ENCODE assay signal across 24 cellular contexts in the genomic region with DNA sequence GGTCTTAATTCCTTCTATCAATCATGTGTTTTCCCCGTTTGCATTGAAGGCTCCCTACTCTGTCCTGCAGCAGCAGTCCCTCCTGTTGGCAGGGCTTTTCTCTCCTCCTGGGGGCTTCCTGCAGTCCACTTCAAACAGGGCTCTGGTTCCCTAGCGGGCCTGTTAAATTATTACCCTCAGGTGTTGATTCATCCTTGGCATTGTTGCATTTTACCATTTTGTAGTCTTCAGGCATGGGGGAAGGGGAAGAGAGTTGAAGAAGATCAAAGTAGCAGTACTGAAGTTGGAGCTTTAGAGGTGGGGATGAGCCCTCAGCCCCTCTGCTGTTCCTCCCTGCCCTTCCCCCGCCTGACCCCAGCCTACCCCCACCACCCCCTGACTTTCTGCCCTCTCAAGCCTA.
DNase-seq lines count a peak whose midpoint lies in the region; ATAC-seq and TF ChIP-seq lines count a peak whose summit lies in the region.
"Had no signal": no experiment of that assay in that cellular context is flagged by ENCODE, and none has a peak within 500 bp of the region (broad histone marks: within the 10 kb centered on the region; RNA-seq: fewer than 3 reads in every experiment).

No MANE protein-coding gene starts in this region.

- no peak overlapping the region for H3K4ac ChIP-seq in neuronal stem cell (ENCODE audit: low read length)

- peaks cover 11% of the 10 kb centered on the region for H3K4me1 ChIP-seq in ES-I3 (ENCODE audit: insufficient read depth, low read length)
- H3K4me1 ChIP-seq in neuronal stem cell (ENCODE audit: control insufficient read depth in 2 of 2, insufficient read depth in 1 of 2, low read depth in 1 of 2, low read length in 2 of 2), result peaks cover 0 to 10% of the 10 kb centered on the region in 2 donors
- H3K4me1 ChIP-seq in SJCRH30, result peaks cover 29% of the 10 kb centered on the region
- H3K4me1 ChIP-seq: body of pancreas, gastroesophageal sphincter, Peyer's patch had no signal

- peak; percentile 48; the same call in 1 of the 2 replicates for TF ChIP-seq EP300 in Ishikawa (IDR thresholded peaks at IDR 0.05; ENCODE audit: borderline replicate concordance)

- H3K14ac ChIP-seq in neuronal stem cell (ENCODE audit: low read length), result no peak overlapping the region

- no peak overlapping the region for H3K18ac ChIP-seq in neuronal stem cell (ENCODE audit: low read length)

- peak overlapping the region; percentile 50 for H2AFZ ChIP-seq in neuronal stem cell (ENCODE audit: low read length)

- no peak overlapping the region for H2AK5ac ChIP-seq in neuronal stem cell (ENCODE audit: low read depth, low read length)

- H3K4me3 ChIP-seq in neuronal stem cell (ENCODE audit: low read length in 2 of 2), result no peak overlapping the region
- no peak overlapping the region for H3K4me3 ChIP-seq in SJCRH30
- H3K4me3 ChIP-seq: body of pancreas, gastroesophageal sphincter, Peyer's patch, psoas muscle had no signal

- no peak overlapping the region for H2BK15ac ChIP-seq in neuronal stem cell (ENCODE audit: low read length)

- H3K36me3 ChIP-seq in ES-I3 (ENCODE audit: insufficient read depth, low read length), result no peaks in the 10 kb centered on the region
- no peaks in the 10 kb centered on the region for H3K36me3 ChIP-seq in neuronal stem cell (replicated peaks in 1 of 2; ENCODE audit: control insufficient read depth in 2 of 2, insufficient read depth in 2 of 2, low read length in 2 of 2)
- no peaks in the 10 kb centered on the region; the same call in 1 of the 2 replicates for H3K36me3 ChIP-seq in SJCRH30
- H3K36me3 ChIP-seq: gastroesophageal sphincter, Peyer's patch had no signal

- H3K27me3 ChIP-seq in neuronal stem cell (ENCODE audit: control insufficient read depth in 3 of 3, insufficient read depth in 3 of 3, low read depth in 1 of 3, low read length in 3 of 3), result no peaks in the 10 kb centered on the region
- no peaks in the 10 kb centered on the region for H3K27me3 ChIP-seq in SJCRH30
- H3K27me3 ChIP-seq: body of pancreas, gastroesophageal sphincter, Peyer's patch had no signal

- no peak overlapping the region for H3K23ac ChIP-seq in neuronal stem cell (ENCODE audit: low read depth, low read length, poor library complexity)

- no CpG with 5 or more reads among the region's 3 CpGs for WGBS in neuronal stem cell (ENCODE audit: extremely low coverage in 2 of 2, insufficient read length in 2 of 2, insufficient replicate concordance in 1 of 2), 2 donors

- H3K9ac ChIP-seq in ES-I3 (ENCODE audit: low read depth, low read length), result peak overlapping the region; percentile 37; the same call in 1 of the 2 replicates
- H3K9ac ChIP-seq in neuronal stem cell (ENCODE audit: low read depth, low read length, poor library complexity), result no peak overlapping the region

- TF ChIP-seq RAD21 in Ishikawa (IDR thresholded peaks at IDR 0.05; ENCODE audit: low read depth), result no peak

- H2BK12ac ChIP-seq in neuronal stem cell (ENCODE audit: low read length), result no peak overlapping the region

- no peaks in the 10 kb centered on the region for H3K79me1 ChIP-seq in neuronal stem cell (ENCODE audit: low read depth, low read length)

- no peak overlapping the region for H4K8ac ChIP-seq in neuronal stem cell (ENCODE audit: low read depth, low read length)

- no peak overlapping the region for H4K91ac ChIP-seq in neuronal stem cell (ENCODE audit: low read depth, low read length, poor library complexity)

- ATAC-seq in HG03439 (IDR thresholded peaks at IDR 0.05; ENCODE audit: unreplicated experiment), result no peak
- ATAC-seq: activated CD8-positive, alpha-beta memory T cell treated with anti-CD3 and anti-CD28 coated beads, Interleukin-2, amount 10 ng/mL, durations not matched to agents 7 days and 5 days; body of pancreas; gastroesophageal sphincter; HCT116; psoas muscle; stimulated activated naive CD8-positive, alpha-beta T cell treated with anti-CD3 and anti-CD28 coated beads, Interleukin-15, Interleukin-2, amounts not matched to agents 100 U/mL and 50 U/mL, for 24 hours had no signal

- H2BK120ac ChIP-seq in neuronal stem cell (ENCODE audit: low read depth, low read length), result no peak overlapping the region

- peak; percentile 61 for DNase-seq in iPS-NIHi11 (ENCODE audit: low spot score)
- DNase-seq in neuronal stem cell (ENCODE audit: low spot score), result no peak
- DNase-seq in NCI-H1436 treated with DMSO at 0.1 percent for 48 hours (lab: John Stamatoyannopoulos, UW), result no peak
- no peak for DNase-seq in SJCRH30
- no peak for DNase-seq in NCI-H2227 treated with DMSO at 0.1 percent for 48 hours (lab: John Stamatoyannopoulos, UW)
- DNase-seq: activated CD8-positive, alpha-beta memory T cell treated with anti-CD3 and anti-CD28 coated beads, Interleukin-2, amount 10 ng/mL, durations not matched to agents 7 days and 5 days; activated naive CD4-positive, alpha-beta T cell treated with Interleukin-2 at 50 U/mL for 16 hours; body of pancreas; CD8-positive, alpha-beta memory T cell; cerebellar nuclear complex; GF-D8; hypothalamus; kidney glomerular epithelial cell; NCI-H1694; NCI-H526; Peyer's patch; psoas muscle; SIG-M5; stimulated activated naive CD8-positive, alpha-beta T cell treated with anti-CD3 and anti-CD28 coated beads, Interleukin-15, Interleukin-2, amounts not matched to agents 100 U/mL and 50 U/mL, for 24 hours had no signal

- H2BK5ac ChIP-seq in neuronal stem cell (ENCODE audit: low read length), result no peak overlapping the region

- H3K27ac ChIP-seq in neuronal stem cell (replicated peaks; ENCODE audit: low read length) (peak overlapping the region; percentile 61), SJCRH30 (no peak overlapping the region)
- H3K27ac ChIP-seq: body of pancreas, gastroesophageal sphincter, Peyer's patch, psoas muscle had no signal

- H3K9me3 ChIP-seq in ES-I3 (ENCODE audit: control insufficient read depth, insufficient read depth, low read length), result no peaks in the 10 kb centered on the region
- no peaks in the 10 kb centered on the region for H3K9me3 ChIP-seq in neuronal stem cell (replicated peaks in 1 of 2; ENCODE audit: control insufficient read depth in 2 of 2, insufficient read depth in 1 of 2, low read depth in 1 of 2, low read length in 2 of 2)
- no peaks in the 10 kb centered on the region for H3K9me3 ChIP-seq in SJCRH30 (replicated peaks)
- H3K9me3 ChIP-seq: body of pancreas, gastroesophageal sphincter, Peyer's patch, psoas muscle had no signal

- peak overlapping the region; percentile 31 for H3K4me2 ChIP-seq in neuronal stem cell (ENCODE audit: insufficient read depth, low read length, poor library complexity, severe bottlenecking)

TF ChIP-seq in Ishikawa, 13 proteins besides CTCF, POLR2A, EP300 and RAD21:
- TF ChIP-seq TCF12 (IDR thresholded peaks at IDR 0.05; ENCODE audit: low read depth), result peak; percentile 49; the same call in 1 of the 2 replicates
- TF ChIP-seq NFIC (IDR thresholded peaks at IDR 0.05), result peak; percentile 51
- no peak for TF ChIP-seq TAF1 (IDR thresholded peaks at IDR 0.05; ENCODE audit: low read depth)
- no peak for TF ChIP-seq USF1 (IDR thresholded peaks at IDR 0.05)
